1 cellular context compared by ENCODE assay signal in genomic region chr1:234583755-234584430, GRCh38.
A peak's percentile ranks its signal among the peaks of the same experiment; 100 is the strongest.
TF ChIP-seq lines count a peak whose summit lies in the region.

No MANE protein-coding gene starts in this region.

TF ChIP-seq in K562, 482 proteins besides CTCF, POLR2A, EP300 and RAD21 (continued from another document and continues in another):
- TF ChIP-seq CEBPZ (IDR thresholded peaks at IDR 0.05; ENCODE audit: borderline replicate concordance, low read depth, low read length) (no peak), ZNF584 (CRISPR knock-in tag; IDR thresholded peaks at IDR 0.05; ENCODE audit: low read depth) (0 out of 2 replicates have a peak, but pooled peaks have one; percentile 78), EGR1 (conservative IDR thresholded peaks at IDR 0.05) (peak; percentile 46), CBX3 (IDR thresholded peaks at IDR 0.05; ENCODE audit: borderline replicate concordance in 1 of 2, low read length in 2 of 2) (no peak), POU5F1 (IDR thresholded peaks at IDR 0.05; ENCODE audit: borderline replicate concordance, low read depth, low read length, partially characterized antibody) (no peak), LARP7 (IDR thresholded peaks at IDR 0.05) (no peak), ATF7 (IDR thresholded peaks at IDR 0.05) (peak; percentile 27; the same call in 1 of the 2 replicates), MEIS2 (IDR thresholded peaks at IDR 0.05; ENCODE audit: partially characterized antibody) (peak; percentile 80), FOXA3 (CRISPR knock-in tag; conservative IDR thresholded peaks at IDR 0.05 in 1 of 2, IDR thresholded peaks at IDR 0.05 in 1 of 2) (no peak), ZNF436 (CRISPR knock-in tag; IDR thresholded peaks at IDR 0.05) (no peak), SRSF9 (IDR thresholded peaks at IDR 0.05; ENCODE audit: borderline replicate concordance, low read depth, low read length) (no peak), ZNF445 (CRISPR knock-in tag; IDR thresholded peaks at IDR 0.05; ENCODE audit: low read depth) (no peak), CHAMP1 (IDR thresholded peaks at IDR 0.05) (no peak), ESRRB (CRISPR knock-in tag; IDR thresholded peaks at IDR 0.05; ENCODE audit: borderline replicate concordance) (no peak), HDAC1 (IDR thresholded peaks at IDR 0.05) (no peak), SNAPC5 (CRISPR knock-in tag; IDR thresholded peaks at IDR 0.05) (no peak), TBP (optimal IDR thresholded peaks at IDR 0.05; ENCODE audit: low read depth, low read length) (no peak), CBX1 (IDR thresholded peaks at IDR 0.05; ENCODE audit: low read depth) (no peak), CEBPG (CRISPR knock-in tag; IDR thresholded peaks at IDR 0.05) (no peak), CEBPG (tag; conservative IDR thresholded peaks at IDR 0.05 in 1 of 2, IDR thresholded peaks at IDR 0.05 in 1 of 2) (no peak), KLF13 (tag; IDR thresholded peaks at IDR 0.05; ENCODE audit: borderline replicate concordance, low read depth) (no peak), RAD51 (IDR thresholded peaks at IDR 0.05; ENCODE audit: borderline replicate concordance, low read depth) (peak; percentile 59), HNRNPK (IDR thresholded peaks at IDR 0.05; ENCODE audit: low read depth, low read length, poor library complexity, severe bottlenecking) (no peak), ZBTB5 (IDR thresholded peaks at IDR 0.05) (no peak), FOSL1 (tag; conservative IDR thresholded peaks at IDR 0.05) (no peak), HNRNPLL (IDR thresholded peaks at IDR 0.05; ENCODE audit: low read depth, low read length, poor library complexity, severe bottlenecking) (no peak), PHF21A (IDR thresholded peaks at IDR 0.05; ENCODE audit: borderline replicate concordance, low read depth) (no peak), ZNF75A (CRISPR knock-in tag; IDR thresholded peaks at IDR 0.05) (no peak), CBFA2T2 (conservative IDR thresholded peaks at IDR 0.05) (no peak), SRSF7 (optimal IDR thresholded peaks at IDR 0.05; ENCODE audit: low read depth, low read length) (no peak), HDGF (IDR thresholded peaks at IDR 0.05) (no peak), NUFIP1 (IDR thresholded peaks at IDR 0.05; ENCODE audit: partially characterized antibody) (no peak), YY1 (IDR thresholded peaks at IDR 0.05; ENCODE audit: borderline replicate concordance in 1 of 3, control insufficient read depth in 1 of 3, extremely low read depth in 1 of 3, insufficient read depth in 3 of 3, insufficient read length in 1 of 3, insufficient replicate concordance in 2 of 3, low read depth in 1 of 3, low read length in 2 of 3) (no peak), ZNF140 (CRISPR knock-in tag; IDR thresholded peaks at IDR 0.05) (no peak), ARID3A (IDR thresholded peaks at IDR 0.05; ENCODE audit: borderline replicate concordance, low read depth, low read length) (no peak), HES1 (IDR thresholded peaks at IDR 0.05; ENCODE audit: low read depth) (no peak), TAL1 (IDR thresholded peaks at IDR 0.05) (no peak), MXI1 (IDR thresholded peaks at IDR 0.05; ENCODE audit: low read depth, low read length) (no peak), ZBTB7A (IDR thresholded peaks at IDR 0.05; ENCODE audit: borderline replicate concordance, control insufficient read depth, low read depth, low read length) (no peak), DNMT1 (IDR thresholded peaks at IDR 0.05) (no peak), NR2C2 (CRISPR knock-in tag; IDR thresholded peaks at IDR 0.05) (no peak), NR2C2 (tag; IDR thresholded peaks at IDR 0.05) (peak; percentile 84), ZNF23 (CRISPR knock-in tag; IDR thresholded peaks at IDR 0.05) (no peak), ILF3 (IDR thresholded peaks at IDR 0.05; ENCODE audit: borderline replicate concordance) (no peak), SP2 (IDR thresholded peaks at IDR 0.05; ENCODE audit: extremely low read depth, low read depth, low read length, poor library complexity, severe bottlenecking) (no peak), FOXO4 (CRISPR knock-in tag; IDR thresholded peaks at IDR 0.05) (no peak), ZNF384 (IDR thresholded peaks at IDR 0.05; ENCODE audit: low read depth, low read length) (no peak), ZFP1 (CRISPR knock-in tag; IDR thresholded peaks at IDR 0.05) (no peak)
- TF ChIP-seq, protein P1, sequence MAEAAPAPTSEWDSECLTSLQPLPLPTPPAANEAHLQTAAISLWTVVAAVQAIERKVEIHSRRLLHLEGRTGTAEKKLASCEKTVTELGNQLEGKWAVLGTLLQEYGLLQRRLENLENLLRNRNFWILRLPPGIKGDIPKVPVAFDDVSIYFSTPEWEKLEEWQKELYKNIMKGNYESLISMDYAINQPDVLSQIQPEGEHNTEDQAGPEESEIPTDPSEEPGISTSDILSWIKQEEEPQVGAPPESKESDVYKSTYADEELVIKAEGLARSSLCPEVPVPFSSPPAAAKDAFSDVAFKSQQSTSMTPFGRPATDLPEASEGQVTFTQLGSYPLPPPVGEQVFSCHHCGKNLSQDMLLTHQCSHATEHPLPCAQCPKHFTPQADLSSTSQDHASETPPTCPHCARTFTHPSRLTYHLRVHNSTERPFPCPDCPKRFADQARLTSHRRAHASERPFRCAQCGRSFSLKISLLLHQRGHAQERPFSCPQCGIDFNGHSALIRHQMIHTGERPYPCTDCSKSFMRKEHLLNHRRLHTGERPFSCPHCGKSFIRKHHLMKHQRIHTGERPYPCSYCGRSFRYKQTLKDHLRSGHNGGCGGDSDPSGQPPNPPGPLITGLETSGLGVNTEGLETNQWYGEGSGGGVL (CRISPR knock-in tag; IDR thresholded peaks at IDR 0.05), result no peak
- TF ChIP-seq, protein P2, sequence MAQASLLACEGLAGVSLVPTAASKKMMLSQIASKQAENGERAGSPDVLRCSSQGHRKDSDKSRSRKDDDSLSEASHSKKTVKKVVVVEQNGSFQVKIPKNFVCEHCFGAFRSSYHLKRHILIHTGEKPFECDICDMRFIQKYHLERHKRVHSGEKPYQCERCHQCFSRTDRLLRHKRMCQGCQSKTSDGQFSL (CRISPR knock-in tag; IDR thresholded peaks at IDR 0.05), result no peak
- TF ChIP-seq, protein P2 (tag; IDR thresholded peaks at IDR 0.05), result peak in 1 of 2 experiments; percentile 47; a peak in 1 of 4 replicates
- TF ChIP-seq, protein P3, sequence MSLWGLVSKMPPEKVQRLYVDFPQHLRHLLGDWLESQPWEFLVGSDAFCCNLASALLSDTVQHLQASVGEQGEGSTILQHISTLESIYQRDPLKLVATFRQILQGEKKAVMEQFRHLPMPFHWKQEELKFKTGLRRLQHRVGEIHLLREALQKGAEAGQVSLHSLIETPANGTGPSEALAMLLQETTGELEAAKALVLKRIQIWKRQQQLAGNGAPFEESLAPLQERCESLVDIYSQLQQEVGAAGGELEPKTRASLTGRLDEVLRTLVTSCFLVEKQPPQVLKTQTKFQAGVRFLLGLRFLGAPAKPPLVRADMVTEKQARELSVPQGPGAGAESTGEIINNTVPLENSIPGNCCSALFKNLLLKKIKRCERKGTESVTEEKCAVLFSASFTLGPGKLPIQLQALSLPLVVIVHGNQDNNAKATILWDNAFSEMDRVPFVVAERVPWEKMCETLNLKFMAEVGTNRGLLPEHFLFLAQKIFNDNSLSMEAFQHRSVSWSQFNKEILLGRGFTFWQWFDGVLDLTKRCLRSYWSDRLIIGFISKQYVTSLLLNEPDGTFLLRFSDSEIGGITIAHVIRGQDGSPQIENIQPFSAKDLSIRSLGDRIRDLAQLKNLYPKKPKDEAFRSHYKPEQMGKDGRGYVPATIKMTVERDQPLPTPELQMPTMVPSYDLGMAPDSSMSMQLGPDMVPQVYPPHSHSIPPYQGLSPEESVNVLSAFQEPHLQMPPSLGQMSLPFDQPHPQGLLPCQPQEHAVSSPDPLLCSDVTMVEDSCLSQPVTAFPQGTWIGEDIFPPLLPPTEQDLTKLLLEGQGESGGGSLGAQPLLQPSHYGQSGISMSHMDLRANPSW (CRISPR knock-in tag; IDR thresholded peaks at IDR 0.05), result no peak
